10 cellular contexts compared by ENCODE assay signal in the genomic region with DNA sequence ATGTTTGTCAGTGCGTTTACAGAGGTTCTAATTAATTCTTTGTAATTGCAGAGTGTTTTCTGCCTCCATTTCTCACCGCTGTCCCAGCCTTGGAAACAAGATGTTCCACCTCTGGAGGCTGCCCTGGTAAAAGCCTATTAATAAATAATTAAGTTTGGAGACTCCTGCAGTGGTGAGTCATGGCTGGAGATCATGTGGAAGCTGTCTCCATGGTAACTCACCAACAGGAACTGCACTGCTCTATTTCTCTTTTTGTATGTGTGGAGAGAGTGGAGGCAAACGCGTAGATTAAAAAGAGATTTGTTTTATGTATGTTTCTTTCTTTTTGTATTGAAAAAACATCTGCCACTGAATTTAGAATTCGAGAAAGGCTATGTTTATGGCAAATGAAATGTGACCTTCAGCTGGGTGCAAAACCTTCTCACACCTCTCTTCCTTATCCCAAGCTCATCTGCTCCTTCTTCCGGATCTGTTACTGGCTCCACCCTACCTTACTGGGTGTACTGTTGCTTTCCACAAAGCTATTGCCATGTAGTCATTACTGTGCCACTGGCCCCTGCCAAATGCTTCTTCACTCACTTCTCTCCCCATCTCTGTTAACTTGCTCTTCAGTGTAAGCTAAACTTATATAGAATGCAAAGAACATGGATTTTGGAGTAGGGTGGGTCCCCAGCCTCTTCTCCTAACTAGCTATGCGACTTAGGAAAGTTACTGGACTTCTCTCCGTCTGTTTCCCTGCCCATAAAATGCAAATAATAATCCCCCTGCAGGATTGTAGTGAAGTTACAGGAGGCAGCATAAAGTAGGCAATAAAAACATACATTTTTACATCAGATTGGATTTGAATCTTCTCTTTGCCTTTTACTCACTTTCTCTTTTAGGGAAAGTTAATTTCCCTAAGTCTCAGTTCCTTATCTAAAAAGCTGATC.
DNase-seq lines count a peak whose midpoint lies in the region; ATAC-seq and TF ChIP-seq lines count a peak whose summit lies in the region.
"Had no signal": no experiment of that assay in that cellular context is flagged by ENCODE, and none has a peak within 500 bp of the region (broad histone marks: within the 10 kb centered on the region; RNA-seq: fewer than 3 reads in every experiment).

No MANE protein-coding gene starts in this region.

- no peak overlapping the region for H3K4me3 Mint-ChIP-seq in activated CD4-positive, alpha-beta memory T cell treated with anti-CD3 and anti-CD28 coated beads for 36 hours

- TF ChIP-seq EP300 in SK-N-SH (IDR thresholded peaks at IDR 0.05; ENCODE audit: borderline replicate concordance in 1 of 2, low read depth in 1 of 2, low read length in 1 of 2) = peak in 1 of 2 experiments; percentile 53; a peak in 1 of 4 replicates
- TF ChIP-seq EP300 in sigmoid colon (IDR thresholded peaks at IDR 0.05) = no peak

- H3K27me3 ChIP-seq in SK-N-SH (ENCODE audit: insufficient read depth) = no peaks in the 10 kb centered on the region
- no peaks in the 10 kb centered on the region for H3K27me3 ChIP-seq in cardiac muscle cell
- H3K27me3 ChIP-seq in sigmoid colon = no peaks in the 10 kb centered on the region

- no peaks in the 10 kb centered on the region for H3F3A ChIP-seq in SK-N-SH (replicated peaks; ENCODE audit: insufficient read depth)

- H3K36me3 Mint-ChIP-seq in activated CD4-positive, alpha-beta memory T cell treated with anti-CD3 and anti-CD28 coated beads for 36 hours = no peaks in the 10 kb centered on the region

- H3K36me3 ChIP-seq in SK-N-SH (replicated peaks in 1 of 2; ENCODE audit: control insufficient read depth in 1 of 2, insufficient read depth in 2 of 2, low read length in 1 of 2) (no peaks in the 10 kb centered on the region), cardiac muscle cell (no peaks in the 10 kb centered on the region), sigmoid colon (no peaks in the 10 kb centered on the region)

- WGBS in SK-N-SH (ENCODE audit: low lambda C conversion rate) = 4% methylated on average over 8 of the region's 8 CpGs
- WGBS in sigmoid colon, 2 donors = 34 to 45% methylated on average over 8 of the region's 8 CpGs

- H3K9me3 ChIP-seq in SK-N-SH (no peaks in the 10 kb centered on the region), cardiac muscle cell (ENCODE audit: low read depth) (no peaks in the 10 kb centered on the region), sigmoid colon (no peaks in the 10 kb centered on the region)

- no peaks in the 10 kb centered on the region for H3K27me3 Mint-ChIP-seq in activated CD4-positive, alpha-beta memory T cell treated with anti-CD3 and anti-CD28 coated beads for 36 hours

- peak; percentile 70 for DNase-seq in DMS53 (lab: John Stamatoyannopoulos, UW)
- no peak for DNase-seq in DMS53 treated with DMSO at 0.1 percent for 48 hours (lab: John Stamatoyannopoulos, UW; ENCODE audit: unreplicated experiment)
- peak; percentile 49 for DNase-seq in SK-N-SH
- peak; percentile 19 to 71 for DNase-seq in cardiac muscle cell (ENCODE audit: low read depth in 1 of 2, low spot score in 1 of 2)
- peak; percentile 64 for DNase-seq in sigmoid colon
- no peak for DNase-seq in activated CD4-positive, alpha-beta memory T cell treated with anti-CD3 and anti-CD28 coated beads for 36 hours
- no peak for DNase-seq in KG1 (lab: John Stamatoyannopoulos, UW)

- H3K4me1 ChIP-seq in SK-N-SH (ENCODE audit: control insufficient read depth in 1 of 2, insufficient read depth in 2 of 2, low read depth in 1 of 2, low read length in 1 of 2) (peaks cover 0 to 18% of the 10 kb centered on the region in 2 experiments; a peak in 2 of 4 replicates), cardiac muscle cell (ENCODE audit: low read depth) (peaks cover 6% of the 10 kb centered on the region), sigmoid colon (peaks cover 0 to 12% (median 11%) of the 10 kb centered on the region in 4 donors)

- intact Hi-C loops in sigmoid colon (cut with DNase I) = no loop called here
- intact Hi-C loops in activated CD4-positive, alpha-beta memory T cell treated with anti-CD3 and anti-CD28 coated beads for 36 hours (cut with micrococcal nuclease) = no loop called here

- H3K4me3 ChIP-seq in SK-N-SH (ENCODE audit: low read depth in 2 of 2, low read length in 1 of 2) = peak overlapping the region; percentile 25 to 53
- H3K4me3 ChIP-seq in cardiac muscle cell = no peak overlapping the region
- H3K4me3 ChIP-seq in sigmoid colon = peak overlapping the region in 2 of 4 donors; percentile 11 to 22
- H3K4me3 ChIP-seq: PC-9 had no signal

- H3K9ac ChIP-seq in SK-N-SH = peak overlapping the region; percentile 56

- H3K9me2 ChIP-seq in SK-N-SH = no peaks in the 10 kb centered on the region

- TF ChIP-seq CTCF in SK-N-SH (IDR thresholded peaks at IDR 0.05) (peak; percentile 53), cardiac muscle cell (IDR thresholded peaks at IDR 0.05; ENCODE audit: low read depth, low read length) (no peak), sigmoid colon (IDR thresholded peaks at IDR 0.05) (no peak)

- TF ChIP-seq RAD21 in SK-N-SH (IDR thresholded peaks at IDR 0.05; ENCODE audit: low read length) = peak; percentile 23

- POLR2A ChIA-PET in SK-N-SH (lab: Yijun Ruan, JAX) = no interaction called here
- POLR2A ChIA-PET in activated CD4-positive, alpha-beta memory T cell treated with anti-CD3 and anti-CD28 coated beads for 36 hours (lab: Charles Lee) = no interaction called here

- H4K20me1 ChIP-seq in SK-N-SH (ENCODE audit: insufficient read depth) = no peaks in the 10 kb centered on the region

- no peaks in the 10 kb centered on the region for H3K4me1 Mint-ChIP-seq in activated CD4-positive, alpha-beta memory T cell treated with anti-CD3 and anti-CD28 coated beads for 36 hours (ENCODE audit: low read depth)

- peak overlapping the region; percentile 60 for H2AFZ ChIP-seq in SK-N-SH (ENCODE audit: low read depth)
- H2AFZ ChIP-seq: PC-9 had no signal

- H3K9me3 Mint-ChIP-seq in activated CD4-positive, alpha-beta memory T cell treated with anti-CD3 and anti-CD28 coated beads for 36 hours = no peaks in the 10 kb centered on the region

- H3K27ac Mint-ChIP-seq in activated CD4-positive, alpha-beta memory T cell treated with anti-CD3 and anti-CD28 coated beads for 36 hours = no peak overlapping the region

- H3K4me2 ChIP-seq in SK-N-SH = peak overlapping the region; percentile 73
- H3K4me2 ChIP-seq: PC-9 had no signal

- no peak for TF ChIP-seq POLR2A in sigmoid colon (IDR thresholded peaks at IDR 0.05)

- no peak for ATAC-seq in HG03469 (IDR thresholded peaks at IDR 0.05; ENCODE audit: unreplicated experiment)

- no peaks in the 10 kb centered on the region for H3K79me2 ChIP-seq in SK-N-SH (ENCODE audit: insufficient read depth)

- CTCF ChIA-PET in SK-N-SH (lab: Yijun Ruan, JAX) = interaction anchor here (0.8 to 2.9 kb wide), 11 partner anchors 11 to 769 kb away, joined by 3 to 16 read pairs (median 4); no protein-coding TSS in a partner anchor
- CTCF ChIA-PET in activated CD4-positive, alpha-beta memory T cell treated with anti-CD3 and anti-CD28 coated beads for 36 hours (lab: Charles Lee) = no interaction called here

- H3K27ac ChIP-seq in SK-N-SH (ENCODE audit: low read depth in 2 of 2, low read length in 1 of 2) (peak overlapping the region; percentile 80 to 91), cardiac muscle cell (no peak overlapping the region), sigmoid colon (peak overlapping the region in 3 of 4 donors; percentile 28 to 66 (median 55))
- H3K27ac ChIP-seq: 22Rv1, PC-9 had no signal

TF ChIP-seq in SK-N-SH, 30 proteins besides CTCF, POLR2A, EP300 and RAD21 (continues in another document):
- TF ChIP-seq CHD2 (IDR thresholded peaks at IDR 0.05; ENCODE audit: low read length, partially characterized antibody) (no peak), JUND (IDR thresholded peaks at IDR 0.05) (peak; percentile 37; the same call in 1 of the 2 replicates), MXI1 (IDR thresholded peaks at IDR 0.05; ENCODE audit: low read depth, low read length) (peak; percentile 53; the same call in 1 of the 2 replicates), TEAD4 (IDR thresholded peaks at IDR 0.05; ENCODE audit: borderline replicate concordance, insufficient read depth) (no peak), RCOR1 (IDR thresholded peaks at IDR 0.05; ENCODE audit: low read length) (0 out of 2 replicates have a peak, but pooled peaks have one; percentile 24), FOSL2 (IDR thresholded peaks at IDR 0.05; ENCODE audit: borderline replicate concordance, low read depth) (peak; percentile 63; the same call in 1 of the 2 replicates), GABPA (IDR thresholded peaks at IDR 0.05; ENCODE audit: low read depth) (no peak), ELF1 (IDR thresholded peaks at IDR 0.05) (peak; percentile 52; the same call in 1 of the 2 replicates), RXRA (IDR thresholded peaks at IDR 0.05; ENCODE audit: borderline replicate concordance, low read depth) (no peak), TAF1 (IDR thresholded peaks at IDR 0.05; ENCODE audit: borderline replicate concordance, low read depth, low read length) (no peak)
- TF ChIP-seq, protein P1, sequence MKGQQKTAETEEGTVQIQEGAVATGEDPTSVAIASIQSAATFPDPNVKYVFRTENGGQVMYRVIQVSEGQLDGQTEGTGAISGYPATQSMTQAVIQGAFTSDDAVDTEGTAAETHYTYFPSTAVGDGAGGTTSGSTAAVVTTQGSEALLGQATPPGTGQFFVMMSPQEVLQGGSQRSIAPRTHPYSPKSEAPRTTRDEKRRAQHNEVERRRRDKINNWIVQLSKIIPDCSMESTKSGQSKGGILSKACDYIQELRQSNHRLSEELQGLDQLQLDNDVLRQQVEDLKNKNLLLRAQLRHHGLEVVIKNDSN (IDR thresholded peaks at IDR 0.05; ENCODE audit: borderline replicate concordance, low read depth) = peak; percentile 53; the same call in 1 of the 2 replicates

Comparison
In these comparisons a context has a peak if more than half of its experiments do, and no peak if none do; other contexts are left out.
1. DNase-seq: peak in DMS53 (single experiment), SK-N-SH (single experiment), cardiac muscle cell (2 of 2) and sigmoid colon (single experiment); none in DMS53 treated with DMSO at 0.1 percent for 48 hours (single experiment), activated CD4-positive, alpha-beta memory T cell treated with anti-CD3 and anti-CD28 coated beads for 36 hours (single experiment) and KG1 (single experiment).